In the genomic region with DNA sequence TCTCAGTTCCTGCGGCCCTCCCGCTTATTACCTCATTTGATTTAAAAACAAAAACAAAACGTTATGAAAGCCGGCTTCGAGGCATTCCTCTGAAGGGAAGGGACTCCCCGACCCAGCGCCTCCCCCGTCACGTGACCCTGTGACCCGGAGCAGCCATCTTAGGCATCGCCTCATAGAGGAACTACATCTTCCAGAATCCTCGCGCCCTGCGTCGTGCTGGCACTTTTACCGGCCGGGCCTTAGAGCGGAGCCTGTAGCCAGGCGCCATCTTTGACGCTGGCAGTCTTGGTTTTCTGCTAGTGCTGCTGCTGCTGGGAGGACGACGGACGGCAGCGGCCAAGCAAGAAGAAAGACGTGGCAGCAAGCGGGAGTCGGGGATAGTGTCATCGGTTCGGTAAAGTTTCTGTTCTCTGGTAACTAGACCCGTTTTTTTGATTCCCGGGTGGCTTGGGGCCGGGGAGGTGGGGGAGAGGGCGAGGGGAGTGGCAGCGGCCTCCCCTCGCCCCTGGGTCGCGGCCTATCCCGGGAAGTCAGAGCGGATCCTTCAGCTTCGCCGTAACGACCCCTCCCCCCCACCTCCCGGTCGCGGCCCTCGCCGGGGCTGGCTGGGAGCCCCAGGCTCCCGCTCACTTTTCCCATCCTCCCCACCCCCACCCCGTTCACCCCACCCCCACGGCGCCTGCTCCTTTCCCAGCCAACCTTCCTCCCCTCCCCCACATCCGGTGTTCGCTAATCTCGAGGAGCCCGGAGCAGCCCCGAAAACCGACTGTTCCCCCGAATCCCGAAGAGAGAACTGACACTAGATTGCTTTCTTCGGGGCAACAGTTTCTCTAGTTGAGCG, we compare ENCODE assay signal across 8 cellular contexts. TPM values are rescaled to one million over a fixed set of nuclear protein-coding genes. Genes with fewer than 3 reads are reported as not detected.
A peak's percentile ranks its signal among the peaks of the same experiment; 100 is the strongest.
DNase-seq lines count a peak whose midpoint lies in the region; ATAC-seq, FAIRE-seq and TF ChIP-seq lines count a peak whose summit lies in the region.

A gene with protein sequence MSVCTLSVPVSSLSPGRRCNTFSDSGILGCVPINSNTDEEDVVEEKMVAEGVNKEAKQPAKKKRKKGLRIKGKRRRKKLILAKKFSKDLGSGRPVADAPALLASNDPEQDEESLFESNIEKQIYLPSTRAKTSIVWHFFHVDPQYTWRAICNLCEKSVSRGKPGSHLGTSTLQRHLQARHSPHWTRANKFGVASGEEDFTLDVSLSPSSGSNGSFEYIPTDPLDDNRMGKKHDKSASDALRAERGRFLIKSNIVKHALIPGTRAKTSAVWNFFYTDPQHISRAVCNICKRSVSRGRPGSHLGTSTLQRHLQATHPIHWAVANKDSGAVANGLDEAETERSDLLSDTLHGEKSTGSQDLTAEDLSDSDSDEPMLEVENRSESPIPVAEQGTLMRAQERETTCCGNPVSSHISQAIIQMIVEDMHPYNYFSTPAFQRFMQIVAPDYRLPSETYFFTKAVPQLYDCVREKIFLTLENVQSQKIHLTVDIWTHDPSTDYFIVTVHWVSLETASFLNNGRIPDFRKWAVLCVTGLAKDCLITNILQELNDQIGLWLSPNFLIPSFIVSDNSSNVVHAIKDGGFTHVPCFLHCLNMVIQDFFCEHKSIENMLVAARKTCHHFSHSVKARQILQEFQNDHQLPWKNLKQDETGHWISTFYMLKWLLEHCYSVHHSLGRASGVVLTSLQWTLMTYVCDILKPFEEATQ (N-terminal part only) (plus strand): TSS at position 242 of the 841 bp plus-strand sequence. CDS start 1,900 bp downstream, outside the sequence.
A gene (plus strand): TSS at position 242 of the 841 bp plus-strand sequence. CDS start 21,448 bp downstream, outside the sequence.

- in situ Hi-C loops in Caki2 (cut with HindIII; ENCODE audit: low pct_unique_long_range_greater_than_20kb, low sequenced_read_pairs): no loop called here

- H3K9me2 ChIP-seq in OCI-LY1 (ENCODE audit: low read depth, low read length): no peaks in the 10 kb centered on the region

- FAIRE-seq in endometrium (lab: Jason Lieb, UNC): peak; percentile 99

- H3K27me3 ChIP-seq in HUES64 (ENCODE audit: insufficient read depth, low read length): no peaks in the 10 kb centered on the region
- no peaks in the 10 kb centered on the region for H3K27me3 ChIP-seq in OCI-LY1 (ENCODE audit: insufficient read depth, low read length)

- no peaks in the 10 kb centered on the region for H3F3A ChIP-seq in OCI-LY1 (ENCODE audit: insufficient read depth, low read length)

- peak within 1 kb of the TSS; percentile 94 for H3K4me2 ChIP-seq in OCI-LY1 (ENCODE audit: low read length)

- peaks cover 23% of the 10 kb centered on the region for H3K36me3 Mint-ChIP-seq in mesothelial cell of epicardium

- H2AFZ ChIP-seq in OCI-LY1 (ENCODE audit: low read length): peak within 1 kb of the TSS; percentile 100

- TF ChIP-seq CTCF in OCI-LY1 (IDR thresholded peaks at IDR 0.05; ENCODE audit: low read length): no peak
- TF ChIP-seq CTCF in mesothelial cell of epicardium (IDR thresholded peaks at IDR 0.05; ENCODE audit: unreplicated experiment): no peak

- H3K27ac Mint-ChIP-seq in mesothelial cell of epicardium: peak within 1 kb of the TSS; percentile 100

- DNase-seq in Caki2 (ENCODE audit: low read depth) (peak; percentile 95), mesothelial cell of epicardium (ENCODE audit: low spot score in 2 of 2, unreplicated experiment in 2 of 2) (peak; percentile 96 to 97)
- DNase-seq in activated CD8-positive, alpha-beta memory T cell treated with anti-CD3 and anti-CD28 coated beads, Interleukin-2, amount 50 U/mL, for 4 hours: peak; percentile 97
- peak; percentile 97 for DNase-seq in stimulated activated CD8-positive, alpha-beta memory T cell treated with anti-CD3 and anti-CD28 coated beads, Interleukin-15, amount 100 ng/mL, for 48 hours (ENCODE audit: low read depth in 2 of 2)

- peak within 1 kb of the TSS; percentile 98 for H3K9ac ChIP-seq in HUES64 (ENCODE audit: low read depth, low read length)
- peak within 1 kb of the TSS; percentile 92 for H3K9ac ChIP-seq in OCI-LY1 (ENCODE audit: low read length)

- no peaks in the 10 kb centered on the region; the same call in 1 of the 2 replicates for H3K9me3 ChIP-seq in HUES64 (ENCODE audit: insufficient read depth, low read depth, low read length)
- 0 out of 2 replicates have a peak, but pooled peaks cover 5% of the 10 kb centered on the region for H3K9me3 ChIP-seq in OCI-LY1 (ENCODE audit: low read length)

- H3K36me3 ChIP-seq in HUES64 (ENCODE audit: insufficient read depth, low read length) (peaks cover 38% of the 10 kb centered on the region), OCI-LY1 (ENCODE audit: insufficient read depth, low read length) (peaks cover 40% of the 10 kb centered on the region)

- H3K27me3 Mint-ChIP-seq in mesothelial cell of epicardium (ENCODE audit: low read depth): no peaks in the 10 kb centered on the region

- peaks cover 48% of the 10 kb centered on the region for H3K79me2 ChIP-seq in OCI-LY1 (ENCODE audit: insufficient read depth, low read length)

- H3K4me3 Mint-ChIP-seq in mesothelial cell of epicardium: peak within 1 kb of the TSS; percentile 90

- H3K4me3 ChIP-seq in HUES64 (ENCODE audit: low read length) (peak within 1 kb of the TSS; percentile 80), OCI-LY1 (ENCODE audit: low read depth, low read length, poor library complexity, severe bottlenecking) (peak within 1 kb of the TSS; percentile 93)

- H3K4me1 ChIP-seq in HUES64 (ENCODE audit: insufficient read depth, low read length) (peaks cover 17% of the 10 kb centered on the region), OCI-LY1 (ENCODE audit: insufficient read depth, low read length, severe bottlenecking) (peaks cover 29% of the 10 kb centered on the region)

- H4K20me1 ChIP-seq in OCI-LY1 (ENCODE audit: insufficient read depth, low read length): no peaks in the 10 kb centered on the region

- H3K9me3 Mint-ChIP-seq in mesothelial cell of epicardium: no peaks in the 10 kb centered on the region

- H3K27ac ChIP-seq in HUES64 (ENCODE audit: low read depth, low read length) (peak within 1 kb of the TSS; percentile 100), OCI-LY1 (ENCODE audit: low read depth, low read length, poor library complexity, severe bottlenecking) (peak within 1 kb of the TSS; percentile 56)

- peak; percentile 96 for ATAC-seq in GM21447 (IDR thresholded peaks at IDR 0.05; ENCODE audit: unreplicated experiment)

- H3K4me1 Mint-ChIP-seq in mesothelial cell of epicardium: peaks cover 44% of the 10 kb centered on the region

- WGBS in HUES64: under 1% methylated on average over 60 of the region's 61 CpGs

RNA-seq across cellular contexts. Expression of the first gene that starts in this region (rescaled TPM):
- 5.3 and 5.5 TPM in 2 replicates for total RNA-seq in Caki2 (2014; rRNA removed; shearing (Covaris generic); ENCODE audit: low replicate concordance)
- polyA plus RNA-seq in HUES64 (2013, experiment 1 of 2): 3.5 TPM
- polyA plus RNA-seq in HUES64 (2013, experiment 2 of 2): 3.2 TPM
- total RNA-seq in mesothelial cell of epicardium: 57.4 to 60.4 TPM (median 58.3 TPM) in 3 replicates

RNA-seq across cellular contexts. Expression of the second gene that starts in this region (rescaled TPM):
- total RNA-seq in Caki2 (2014; rRNA removed; shearing (Covaris generic); ENCODE audit: low replicate concordance): 34.5 and 34.8 TPM in 2 replicates
- polyA plus RNA-seq in HUES64 (2013, experiment 1 of 2): 47.3 TPM
- 52.0 TPM for polyA plus RNA-seq in HUES64 (2013, experiment 2 of 2)
- total RNA-seq in mesothelial cell of epicardium: 105 to 113 TPM (median 111 TPM) in 3 replicates

Comparison
In these comparisons a context has a peak if more than half of its experiments do, and no peak if none do; other contexts are left out.
1. Peak in every context shown above with its lines: DNase-seq, ATAC-seq, H3K4me3 ChIP-seq and H3K27ac ChIP-seq.